ENCODE assay signal across 24 cellular contexts in genomic region chr18:75231053-75231406, GRCh38. TPM values are rescaled to one million over a fixed set of nuclear protein-coding genes. Genes with fewer than 3 reads are reported as not detected.
DNase-seq lines count a peak whose midpoint lies in the region; ATAC-seq and TF ChIP-seq lines count a peak whose summit lies in the region.
"Had no signal": no experiment of that assay in that cellular context is flagged by ENCODE, and none has a peak within 500 bp of the region (broad histone marks: within the 10 kb centered on the region; RNA-seq: fewer than 3 reads in every experiment).

No MANE protein-coding gene starts in this region.

- no peaks in the 10 kb centered on the region for H3K9me2 ChIP-seq in Loucy (replicated peaks; ENCODE audit: low read depth, low read length)

- no peak overlapping the region for H3K27ac Mint-ChIP-seq in activated CD8-positive, alpha-beta T cell treated with anti-CD3 and anti-CD28 coated beads for 36 hours
- no peak overlapping the region for H3K27ac Mint-ChIP-seq in activated CD8-positive, alpha-beta T cell treated with anti-CD3 and anti-CD28 coated beads, Interleukin-2, amount 10 ng/mL, durations not matched to agents 7 days and 5 days
- H3K27ac Mint-ChIP-seq: T-helper 1 cell treated with Interleukin-12 subunit alpha and Interleukin-12 subunit beta and Interleukin-4 antibody, amounts not matched to agents 30 μg/mL and 1 μg/mL, for 36 hours had no signal

- peaks cover 7% of the 10 kb centered on the region for H4K20me1 ChIP-seq in Loucy (ENCODE audit: insufficient read depth, low read length, poor library complexity, severe bottlenecking)

- in situ Hi-C loops in gastrocnemius medialis (cut with MboI; ENCODE audit: low sequenced_read_pairs in 4 of 4) = no loop called here

- DNase-seq in activated CD8-positive, alpha-beta T cell treated with anti-CD3 and anti-CD28 coated beads for 36 hours = no peak
- no peak for DNase-seq in activated CD8-positive, alpha-beta T cell treated with anti-CD3 and anti-CD28 coated beads, Interleukin-2, amount 10 ng/mL, durations not matched to agents 7 days and 5 days
- DNase-seq in foreskin keratinocyte (no peak), gastrocnemius medialis (no peak), NCI-H526 (lab: John Stamatoyannopoulos, UW) (no peak)
- DNase-seq: activated CD4-positive, alpha-beta T cell treated with anti-CD3 and anti-CD28 coated beads for 4 hours; activated naive CD4-positive, alpha-beta T cell treated with Interleukin-2 at 50 U/mL for 16 hours; activated T-cell treated with anti-CD3 and anti-CD28 coated beads, Interleukin-2, amount 50 U/mL, for 48 hours; amniotic stem cell; DMS79; effector memory CD4-positive, alpha-beta T cell; esophagus squamous epithelium; NCI-H1436; NCI-H2107; NCI-H446 treated with DMSO at 0.1 percent for 48 hours; nucleus accumbens; small intestine; stimulated activated CD4-positive, alpha-beta T cell treated with anti-CD3 and anti-CD28 coated beads, Interleukin-2, amount 100 ng/mL, for 24 hours had no signal

- TF ChIP-seq CTCF in activated CD8-positive, alpha-beta T cell treated with anti-CD3 and anti-CD28 coated beads for 36 hours (IDR thresholded peaks at IDR 0.05) = no peak
- TF ChIP-seq CTCF in Loucy (conservative IDR thresholded peaks at IDR 0.05; ENCODE audit: low read length) (peak; percentile 29), foreskin keratinocyte (conservative IDR thresholded peaks at IDR 0.05) (no peak), gastrocnemius medialis (IDR thresholded peaks at IDR 0.05 in 4 of 5, conservative IDR thresholded peaks at IDR 0.05 in 1 of 5) (no peak)

- no peak overlapping the region for H2AFZ ChIP-seq in Loucy (ENCODE audit: low read length)

- H3K9me3 ChIP-seq in Loucy (ENCODE audit: insufficient read depth, low read depth, low read length) = no peaks in the 10 kb centered on the region
- no peaks in the 10 kb centered on the region for H3K9me3 ChIP-seq in gastrocnemius medialis
- H3K9me3 ChIP-seq: A549, esophagus squamous epithelium, vagina had no signal

- H3K27ac ChIP-seq in foreskin keratinocyte (no peak overlapping the region), gastrocnemius medialis (peak overlapping the region in 3 of 4 donors; percentile 49 to 71 (median 53))
- H3K27ac ChIP-seq: A549, vagina had no signal

- no peak overlapping the region for H3K9ac ChIP-seq in Loucy (ENCODE audit: low read depth, low read length, poor library complexity, severe bottlenecking)

- H3K36me3 ChIP-seq in Loucy (ENCODE audit: insufficient read depth, low read length) (peaks cover 4% of the 10 kb centered on the region; the same call in 1 of the 2 replicates), gastrocnemius medialis (no peaks in the 10 kb centered on the region)
- H3K36me3 ChIP-seq: vagina had no signal

- no peak overlapping the region for H3K4me3 Mint-ChIP-seq in activated CD8-positive, alpha-beta T cell treated with anti-CD3 and anti-CD28 coated beads for 36 hours
- no peak overlapping the region for H3K4me3 Mint-ChIP-seq in activated CD8-positive, alpha-beta T cell treated with anti-CD3 and anti-CD28 coated beads, Interleukin-2, amount 10 ng/mL, durations not matched to agents 7 days and 5 days
- H3K4me3 Mint-ChIP-seq: T-helper 1 cell treated with Interleukin-12 subunit alpha and Interleukin-12 subunit beta and Interleukin-4 antibody, amounts not matched to agents 30 μg/mL and 1 μg/mL, for 36 hours had no signal

- H3K9me3 Mint-ChIP-seq in activated CD8-positive, alpha-beta T cell treated with anti-CD3 and anti-CD28 coated beads for 36 hours = no peaks in the 10 kb centered on the region
- no peaks in the 10 kb centered on the region for H3K9me3 Mint-ChIP-seq in activated CD8-positive, alpha-beta T cell treated with anti-CD3 and anti-CD28 coated beads, Interleukin-2, amount 10 ng/mL, durations not matched to agents 7 days and 5 days (ENCODE audit: insufficient read depth)
- H3K9me3 Mint-ChIP-seq: T-helper 1 cell treated with Interleukin-12 subunit alpha and Interleukin-12 subunit beta and Interleukin-4 antibody, amounts not matched to agents 30 μg/mL and 1 μg/mL, for 36 hours had no signal

- CTCF ChIA-PET in activated CD8-positive, alpha-beta T cell treated with anti-CD3 and anti-CD28 coated beads for 36 hours (lab: Charles Lee) = no interaction called here
- CTCF ChIA-PET in activated CD8-positive, alpha-beta T cell treated with anti-CD3 and anti-CD28 coated beads, Interleukin-2, amount 10 ng/mL, durations not matched to agents 7 days and 5 days (lab: Charles Lee) = no interaction called here

- peaks cover 49% of the 10 kb centered on the region for H3K4me1 Mint-ChIP-seq in activated CD8-positive, alpha-beta T cell treated with anti-CD3 and anti-CD28 coated beads for 36 hours (ENCODE audit: low read depth)
- H3K4me1 Mint-ChIP-seq in activated CD8-positive, alpha-beta T cell treated with anti-CD3 and anti-CD28 coated beads, Interleukin-2, amount 10 ng/mL, durations not matched to agents 7 days and 5 days (ENCODE audit: low read depth) = peaks cover 31% of the 10 kb centered on the region

- peaks cover 88% of the 10 kb centered on the region for H3K79me2 ChIP-seq in Loucy (ENCODE audit: insufficient read depth, low read length)

- peaks cover 12% of the 10 kb centered on the region for H3K36me3 Mint-ChIP-seq in activated CD8-positive, alpha-beta T cell treated with anti-CD3 and anti-CD28 coated beads for 36 hours (ENCODE audit: low read depth)
- H3K36me3 Mint-ChIP-seq in activated CD8-positive, alpha-beta T cell treated with anti-CD3 and anti-CD28 coated beads, Interleukin-2, amount 10 ng/mL, durations not matched to agents 7 days and 5 days (ENCODE audit: low read depth) = peaks cover 5% of the 10 kb centered on the region

- TF ChIP-seq POLR2A in gastrocnemius medialis (IDR thresholded peaks at IDR 0.05) = no peak

- H3K4me1 ChIP-seq in Loucy (ENCODE audit: insufficient read depth, low read length, poor library complexity, severe bottlenecking) (no peaks in the 10 kb centered on the region), foreskin keratinocyte (peaks cover 8% of the 10 kb centered on the region), gastrocnemius medialis (peaks cover 43 to 46% of the 10 kb centered on the region in 2 donors)

- H3K4me2 ChIP-seq in Loucy (ENCODE audit: low read depth, low read length, poor library complexity, severe bottlenecking) = no peak overlapping the region
- H3K4me2 ChIP-seq: A549 had no signal

- POLR2A ChIA-PET in activated CD8-positive, alpha-beta T cell treated with anti-CD3 and anti-CD28 coated beads for 36 hours (lab: Charles Lee) = no interaction called here
- POLR2A ChIA-PET in activated CD8-positive, alpha-beta T cell treated with anti-CD3 and anti-CD28 coated beads, Interleukin-2, amount 10 ng/mL, durations not matched to agents 7 days and 5 days (lab: Charles Lee) = interaction anchor here (1.8 kb wide), 1 partner anchor 21 kb away, joined by 4 read pairs; the partner anchor contains the start of gene TSHZ1

- intact Hi-C loops in activated CD8-positive, alpha-beta T cell treated with anti-CD3 and anti-CD28 coated beads for 36 hours (cut with micrococcal nuclease) = no loop called here
- intact Hi-C loops in gastrocnemius medialis (cut with DNase I; ENCODE audit: low total_unique reads) = no loop called here

- H3K4me3 ChIP-seq in Loucy (ENCODE audit: low read length, poor library complexity, severe bottlenecking) (no peak overlapping the region), gastrocnemius medialis (no peak overlapping the region)
- H3K4me3 ChIP-seq: A549, esophagus squamous epithelium, vagina had no signal

- no peaks in the 10 kb centered on the region for H3K27me3 ChIP-seq in Loucy (ENCODE audit: insufficient read depth, low read length, poor library complexity, severe bottlenecking)
- H3K27me3 ChIP-seq in foreskin keratinocyte = no peaks in the 10 kb centered on the region
- no peaks in the 10 kb centered on the region for H3K27me3 ChIP-seq in gastrocnemius medialis
- H3K27me3 ChIP-seq: esophagus squamous epithelium, vagina had no signal

- ATAC-seq in activated CD8-positive, alpha-beta T cell treated with anti-CD3 and anti-CD28 coated beads for 36 hours = peak; percentile 39
- ATAC-seq in activated CD8-positive, alpha-beta T cell treated with anti-CD3 and anti-CD28 coated beads, Interleukin-2, amount 10 ng/mL, durations not matched to agents 7 days and 5 days = no peak
- ATAC-seq in foreskin keratinocyte (peak; percentile 26), gastrocnemius medialis (no peak), GM21360 (IDR thresholded peaks at IDR 0.05; ENCODE audit: unreplicated experiment) (no peak), GM21529 (IDR thresholded peaks at IDR 0.05; ENCODE audit: unreplicated experiment) (no peak)

- H3K27me3 Mint-ChIP-seq in activated CD8-positive, alpha-beta T cell treated with anti-CD3 and anti-CD28 coated beads for 36 hours = no peaks in the 10 kb centered on the region
- H3K27me3 Mint-ChIP-seq in activated CD8-positive, alpha-beta T cell treated with anti-CD3 and anti-CD28 coated beads, Interleukin-2, amount 10 ng/mL, durations not matched to agents 7 days and 5 days (ENCODE audit: low read depth) = no peaks in the 10 kb centered on the region

- no peaks in the 10 kb centered on the region for H3F3A ChIP-seq in Loucy (ENCODE audit: low read depth)

RNA-seq across cellular contexts. Expression of gene TSHZ1, which starts 20.4 kb away (rescaled TPM):
- 10 to 100 TPM; 10.8 to 11.0 TPM for total RNA-seq in activated CD8-positive, alpha-beta T cell treated with anti-CD3 and anti-CD28 coated beads for 36 hours
- 10 to 100 TPM; 16.7 to 16.8 TPM for total RNA-seq in activated CD8-positive, alpha-beta T cell treated with anti-CD3 and anti-CD28 coated beads, Interleukin-2, amount 10 ng/mL, durations not matched to agents 7 days and 5 days
- 8.2 and 9.2 TPM in 2 replicates for total RNA-seq in foreskin keratinocyte
- polyA plus RNA-seq in foreskin keratinocyte = 2.5 and 2.9 TPM in 2 replicates
- total RNA-seq in gastrocnemius medialis = 1 to 10 TPM; 5.9 to 7.9 (median 7.6) TPM

RNA-seq across cellular contexts. Expression of gene PTGR3, which starts 22.1 kb away (rescaled TPM):
- total RNA-seq in activated CD8-positive, alpha-beta T cell treated with anti-CD3 and anti-CD28 coated beads for 36 hours = 10 to 100 TPM; 20.0 to 21.1 TPM
- 10 to 100 TPM; 21.8 to 21.9 TPM for total RNA-seq in activated CD8-positive, alpha-beta T cell treated with anti-CD3 and anti-CD28 coated beads, Interleukin-2, amount 10 ng/mL, durations not matched to agents 7 days and 5 days
- total RNA-seq in foreskin keratinocyte = 13.9 and 14.4 TPM in 2 replicates
- 11.8 and 12.5 TPM in 2 replicates for polyA plus RNA-seq in foreskin keratinocyte
- total RNA-seq in gastrocnemius medialis = 10 to 100 TPM; 25.7 to 34.0 (median 29.9) TPM

Comparison
In these comparisons a context has a peak if more than half of its experiments do, and no peak if none do; other contexts are left out.
1. ATAC-seq: peak in activated CD8-positive, alpha-beta T cell treated with anti-CD3 and anti-CD28 coated beads for 36 hours (single experiment) and foreskin keratinocyte (single experiment); none in activated CD8-positive, alpha-beta T cell treated with anti-CD3 and anti-CD28 coated beads, Interleukin-2, amount 10 ng/mL, durations not matched to agents 7 days and 5 days (single experiment), gastrocnemius medialis (0 of 2), GM21360 (single experiment) and GM21529 (single experiment).